ENCODE assay signal across 17 cellular contexts in the genomic region with DNA sequence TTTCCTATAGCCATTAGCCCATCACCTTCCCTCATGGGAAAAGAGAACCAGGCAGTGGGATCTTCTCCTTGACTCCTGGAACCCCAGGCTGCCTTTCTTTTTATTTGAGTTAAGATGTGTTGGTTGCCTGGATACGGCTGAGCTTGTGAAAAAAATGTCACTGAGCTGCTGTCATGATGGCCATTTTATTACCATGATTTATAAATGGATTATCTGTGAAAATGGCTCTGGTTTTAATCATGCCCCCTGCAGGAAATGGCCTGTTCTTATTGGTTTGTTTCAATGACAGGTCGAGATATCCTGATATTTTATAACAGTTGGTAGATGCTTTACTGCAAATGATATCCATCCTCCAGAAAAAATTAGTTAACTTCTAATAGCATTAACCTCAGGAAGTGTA.
DNase-seq lines count a peak whose midpoint lies in the region; ATAC-seq and TF ChIP-seq lines count a peak whose summit lies in the region.
"Had no signal": no experiment of that assay in that cellular context is flagged by ENCODE, and none has a peak within 500 bp of the region (broad histone marks: within the 10 kb centered on the region; RNA-seq: fewer than 3 reads in every experiment).

No MANE protein-coding gene starts in this region.

- no peak for ATAC-seq in aorta (ENCODE audit: low FRiP score)
- ATAC-seq in GM21360 (IDR thresholded peaks at IDR 0.05; ENCODE audit: unreplicated experiment), result no peak

- H3F3A ChIP-seq in SK-N-SH (replicated peaks; ENCODE audit: insufficient read depth) (peaks cover 20% of the 10 kb centered on the region), neural cell (ENCODE audit: insufficient read depth, low read length, poor library complexity, severe bottlenecking) (no peaks in the 10 kb centered on the region)

- POLR2A ChIA-PET in SK-N-SH (lab: Yijun Ruan, JAX), result no interaction called here

- H3K9ac ChIP-seq in SK-N-SH (no peak overlapping the region), neural cell (ENCODE audit: low read length) (no peak overlapping the region)

- peak; percentile 52 to 94; a peak in 3 of 4 replicates for TF ChIP-seq EP300 in SK-N-SH (IDR thresholded peaks at IDR 0.05; ENCODE audit: borderline replicate concordance in 1 of 2, low read depth in 1 of 2, low read length in 1 of 2)
- TF ChIP-seq EP300 in neural cell (conservative IDR thresholded peaks at IDR 0.05; ENCODE audit: poor library complexity, severe bottlenecking), result peak; percentile 75

- H3K27me3 ChIP-seq in SK-N-SH (ENCODE audit: insufficient read depth) (no peaks in the 10 kb centered on the region), neural cell (ENCODE audit: insufficient read depth, low read depth, low read length) (no peaks in the 10 kb centered on the region), aorta (ENCODE audit: control insufficient read depth in 1 of 2, insufficient read depth in 2 of 2, low read length in 1 of 2) (no peaks in the 10 kb centered on the region)

- H2AFZ ChIP-seq in SK-N-SH (ENCODE audit: low read depth) (no peak overlapping the region), neural cell (ENCODE audit: low read depth, low read length) (no peak overlapping the region)

- intact Hi-C loops in aorta (cut with DNase I), result no loop called here

- H3K4me1 ChIP-seq in SK-N-SH (ENCODE audit: control insufficient read depth in 1 of 2, insufficient read depth in 2 of 2, low read depth in 1 of 2, low read length in 1 of 2) (peaks cover 0 to 3% of the 10 kb centered on the region in 2 experiments; a peak in 2 of 4 replicates), aorta (ENCODE audit: control insufficient read depth in 1 of 2, insufficient read depth in 2 of 2, low read length in 2 of 2) (peaks cover 6 to 10% of the 10 kb centered on the region in 2 donors)

- peaks cover 16% of the 10 kb centered on the region for H3K4me1 Mint-ChIP-seq in HFFc6 (ENCODE audit: low read depth)
- H3K4me1 Mint-ChIP-seq: CD4-positive, alpha-beta memory T cell had no signal

- peak; percentile 27; the same call in 1 of the 2 replicates for TF ChIP-seq CTCF in HFFc6 (IDR thresholded peaks at IDR 0.05)
- no peak for TF ChIP-seq CTCF in SK-N-SH (IDR thresholded peaks at IDR 0.05)
- peak; percentile 39 for TF ChIP-seq CTCF in neural cell (IDR thresholded peaks at IDR 0.05; ENCODE audit: poor library complexity, severe bottlenecking)

- no peaks in the 10 kb centered on the region for H3K36me3 ChIP-seq in SK-N-SH (replicated peaks in 1 of 2; ENCODE audit: control insufficient read depth in 1 of 2, insufficient read depth in 2 of 2, low read length in 1 of 2)
- H3K36me3 ChIP-seq in neural cell (ENCODE audit: insufficient read depth, low read length), result no peaks in the 10 kb centered on the region
- H3K36me3 ChIP-seq in aorta (ENCODE audit: control insufficient read depth in 1 of 2, insufficient read depth in 2 of 2, low read length in 1 of 2), result no peaks in the 10 kb centered on the region

- CTCF ChIA-PET in SK-N-SH (lab: Yijun Ruan, JAX), result interaction anchor here (0.9 to 1.3 kb wide), 2 partner anchors 12 to 17 kb away, joined by 3 read pairs; no protein-coding TSS in a partner anchor

- TF ChIP-seq RAD21 in SK-N-SH (IDR thresholded peaks at IDR 0.05; ENCODE audit: low read length) (peak; percentile 5), neural cell (conservative IDR thresholded peaks at IDR 0.05) (no peak)

- no peaks in the 10 kb centered on the region for H3K79me2 ChIP-seq in SK-N-SH (ENCODE audit: insufficient read depth)
- no peaks in the 10 kb centered on the region for H3K79me2 ChIP-seq in neural cell (replicated peaks; ENCODE audit: insufficient read depth, low read length)

- no peak overlapping the region for H3K27ac Mint-ChIP-seq in HFFc6
- H3K27ac Mint-ChIP-seq: CD4-positive, alpha-beta memory T cell had no signal

- H3K27ac ChIP-seq in SK-N-SH (ENCODE audit: low read depth in 2 of 2, low read length in 1 of 2), result peak overlapping the region; percentile 48 to 72; a peak in 3 of 4 replicates
- H3K27ac ChIP-seq in neural cell (ENCODE audit: low read length), result peak overlapping the region; percentile 61
- H3K27ac ChIP-seq in aorta (ENCODE audit: low read depth in 1 of 2, low read length in 2 of 2), result no peak overlapping the region

- H3K4me2 ChIP-seq in SK-N-SH (no peak overlapping the region), neural cell (ENCODE audit: low read length) (no peak overlapping the region)

- H4K20me1 ChIP-seq in SK-N-SH (ENCODE audit: insufficient read depth) (no peaks in the 10 kb centered on the region), neural cell (ENCODE audit: insufficient read depth) (no peaks in the 10 kb centered on the region)

- H3K4me3 ChIP-seq in SK-N-SH (ENCODE audit: low read depth in 2 of 2, low read length in 1 of 2) (no peak overlapping the region), neural cell (ENCODE audit: low read length) (peak overlapping the region; percentile 11), aorta (ENCODE audit: low read length in 2 of 2) (no peak overlapping the region)

- H3K27me3 Mint-ChIP-seq in HFFc6 (ENCODE audit: insufficient read depth), result peaks cover 3% of the 10 kb centered on the region; the same call in 1 of the 2 replicates
- H3K27me3 Mint-ChIP-seq: CD4-positive, alpha-beta memory T cell had no signal

- 11% methylated on average over 2 of the region's 2 CpGs for WGBS in SK-N-SH (ENCODE audit: low lambda C conversion rate)
- WGBS in aorta, 2 donors, result 91 to 97% methylated on average over 2 of the region's 2 CpGs

- DNase-seq in NCI-H1417 (lab: John Stamatoyannopoulos, UW) (peak in 2 of 3 experiments; percentile 16 to 62), NCI-H1417 treated with DMSO at 0.1 percent for 48 hours (lab: John Stamatoyannopoulos, UW) (no peak), HFFc6 (peak; percentile 23), SK-N-SH (peak; percentile 36), aorta (no peak), NCI-H446 treated with DMSO at 0.1 percent for 48 hours (lab: John Stamatoyannopoulos, UW) (no peak)
- DNase-seq: CD4-positive, alpha-beta memory T cell; DMS79; KG1; NCI-H1048; NCI-H146; NCI-H2081; NCI-H2227 treated with DMSO at 0.1 percent for 48 hours; NCI-H526 treated with DMSO at 0.1 percent for 48 hours; SHP77 had no signal

- H3K9me2 ChIP-seq in SK-N-SH (no peaks in the 10 kb centered on the region), neural cell (ENCODE audit: insufficient read depth, low read length) (no peaks in the 10 kb centered on the region)

- H3K36me3 Mint-ChIP-seq in HFFc6 (ENCODE audit: low read depth), result no peaks in the 10 kb centered on the region
- H3K36me3 Mint-ChIP-seq: CD4-positive, alpha-beta memory T cell had no signal

- no peak overlapping the region for H3K4me3 Mint-ChIP-seq in HFFc6
- H3K4me3 Mint-ChIP-seq: CD4-positive, alpha-beta memory T cell had no signal

- H3K9me3 ChIP-seq in SK-N-SH (no peaks in the 10 kb centered on the region), neural cell (ENCODE audit: low read length) (no peaks in the 10 kb centered on the region), aorta (ENCODE audit: control insufficient read depth, low read length) (no peaks in the 10 kb centered on the region)

- H3K9me3 Mint-ChIP-seq in HFFc6, result no peaks in the 10 kb centered on the region

TF ChIP-seq in SK-N-SH, 30 proteins besides CTCF, POLR2A, EP300 and RAD21 (continues in another document):
- no peak for TF ChIP-seq SMC3 (IDR thresholded peaks at IDR 0.05; ENCODE audit: low read depth, low read length)
- peak; percentile 54 for TF ChIP-seq FOXJ3 (CRISPR knock-in tag; IDR thresholded peaks at IDR 0.05)
- TF ChIP-seq, protein P1, sequence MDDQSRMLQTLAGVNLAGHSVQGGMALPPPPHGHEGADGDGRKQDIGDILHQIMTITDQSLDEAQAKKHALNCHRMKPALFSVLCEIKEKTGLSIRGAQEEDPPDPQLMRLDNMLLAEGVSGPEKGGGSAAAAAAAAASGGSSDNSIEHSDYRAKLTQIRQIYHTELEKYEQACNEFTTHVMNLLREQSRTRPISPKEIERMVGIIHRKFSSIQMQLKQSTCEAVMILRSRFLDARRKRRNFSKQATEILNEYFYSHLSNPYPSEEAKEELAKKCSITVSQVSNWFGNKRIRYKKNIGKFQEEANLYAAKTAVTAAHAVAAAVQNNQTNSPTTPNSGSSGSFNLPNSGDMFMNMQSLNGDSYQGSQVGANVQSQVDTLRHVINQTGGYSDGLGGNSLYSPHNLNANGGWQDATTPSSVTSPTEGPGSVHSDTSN (IDR thresholded peaks at IDR 0.05), result peak; percentile 70
- TF ChIP-seq, protein P2, sequence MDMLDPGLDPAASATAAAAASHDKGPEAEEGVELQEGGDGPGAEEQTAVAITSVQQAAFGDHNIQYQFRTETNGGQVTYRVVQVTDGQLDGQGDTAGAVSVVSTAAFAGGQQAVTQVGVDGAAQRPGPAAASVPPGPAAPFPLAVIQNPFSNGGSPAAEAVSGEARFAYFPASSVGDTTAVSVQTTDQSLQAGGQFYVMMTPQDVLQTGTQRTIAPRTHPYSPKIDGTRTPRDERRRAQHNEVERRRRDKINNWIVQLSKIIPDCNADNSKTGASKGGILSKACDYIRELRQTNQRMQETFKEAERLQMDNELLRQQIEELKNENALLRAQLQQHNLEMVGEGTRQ (IDR thresholded peaks at IDR 0.05; ENCODE audit: borderline replicate concordance, low read depth, low read length), result no peak
- TF ChIP-seq ELF1 (IDR thresholded peaks at IDR 0.05), result no peak
- no peak for TF ChIP-seq EZH2phosphoT487 (IDR thresholded peaks at IDR 0.05; ENCODE audit: borderline replicate concordance, low read depth)

TF ChIP-seq in neural cell, 6 proteins besides CTCF, POLR2A, EP300 and RAD21 (continues in another document):
- TF ChIP-seq EZH2 (IDR thresholded peaks at IDR 0.05; ENCODE audit: borderline replicate concordance, insufficient read depth, low read length, poor library complexity, severe bottlenecking), result no peak
- no peak for TF ChIP-seq TAF1 (IDR thresholded peaks at IDR 0.05; ENCODE audit: low read depth)
- peak; percentile 58 for TF ChIP-seq POLR2AphosphoS5 (IDR thresholded peaks at IDR 0.05)
- TF ChIP-seq MXI1 (conservative IDR thresholded peaks at IDR 0.05; ENCODE audit: poor library complexity, severe bottlenecking), result no peak
- peak; percentile 36 for TF ChIP-seq SMC3 (conservative IDR thresholded peaks at IDR 0.05; ENCODE audit: poor library complexity)

Comparison
In these comparisons a context has a peak if more than half of its experiments do, and no peak if none do; other contexts are left out.
1. DNase-seq: peak in NCI-H1417 (2 of 3), HFFc6 (single experiment) and SK-N-SH (single experiment); none in NCI-H1417 treated with DMSO at 0.1 percent for 48 hours (single experiment), aorta (0 of 2) and NCI-H446 treated with DMSO at 0.1 percent for 48 hours (single experiment).
2. H3K27ac ChIP-seq: peak in SK-N-SH (2 of 2) and neural cell (single experiment); none in aorta (0 of 2).